22 cellular contexts compared by ENCODE assay signal in the genomic region with DNA sequence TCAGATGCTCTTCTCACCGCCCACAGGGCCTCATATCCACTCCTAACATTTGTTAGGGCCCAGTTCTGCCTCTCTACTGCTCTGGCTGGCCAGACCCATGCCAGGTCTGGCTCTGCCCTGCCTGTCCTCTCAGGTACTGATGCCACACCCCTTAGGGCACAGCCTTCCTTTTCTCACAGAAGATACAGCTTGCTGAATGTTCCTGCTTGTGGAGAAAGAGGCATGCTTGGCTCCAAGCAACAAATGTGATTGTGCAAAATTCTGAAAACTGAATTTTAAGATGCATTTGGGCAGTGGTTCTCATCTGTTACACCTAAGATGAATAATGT.
"Had no signal": no experiment of that assay in that cellular context is flagged by ENCODE, and none has a peak within 500 bp of the region (broad histone marks: within the 10 kb centered on the region; RNA-seq: fewer than 3 reads in every experiment).

No MANE protein-coding gene starts in this region.

- H3K27ac Mint-ChIP-seq: activated naive CD4-positive, alpha-beta T cell treated with anti-CD3 and anti-CD28 coated beads, Interleukin-2, amount 50 U/mL, for 24 hours; activated T-cell treated with anti-CD3 and anti-CD28 coated beads, Interleukin-2, amount 50 U/mL, for 72 hours; dendritic cell treated with granulocyte-macrophage colony-stimulating factor and Interleukin-4, amounts not matched to agents 40 ng/mL and 50 ng/mL, for 4 days; type B pancreatic cell had no signal

- H3K4me3 Mint-ChIP-seq: activated naive CD4-positive, alpha-beta T cell treated with anti-CD3 and anti-CD28 coated beads, Interleukin-2, amount 50 U/mL, for 24 hours; activated T-cell treated with anti-CD3 and anti-CD28 coated beads, Interleukin-2, amount 50 U/mL, for 72 hours; dendritic cell treated with granulocyte-macrophage colony-stimulating factor and Interleukin-4, amounts not matched to agents 40 ng/mL and 50 ng/mL, for 4 days; nephron; type B pancreatic cell had no signal

- H3K27me3 Mint-ChIP-seq: activated naive CD4-positive, alpha-beta T cell treated with anti-CD3 and anti-CD28 coated beads, Interleukin-2, amount 50 U/mL, for 24 hours; dendritic cell treated with granulocyte-macrophage colony-stimulating factor and Interleukin-4, amounts not matched to agents 40 ng/mL and 50 ng/mL, for 4 days; type B pancreatic cell had no signal

- H3K27ac ChIP-seq: ascending aorta, foreskin keratinocyte, lower lobe of right lung, stomach, testis, WERI-Rb-1 had no signal

- FAIRE-seq: small intestine had no signal

- H3K4me1 ChIP-seq: ascending aorta, foreskin keratinocyte, testis had no signal

- H3K36me3 ChIP-seq: WERI-Rb-1 had no signal

- H3K9me3 ChIP-seq: ascending aorta, lower lobe of right lung, stomach, testis had no signal

- H3K4me3 ChIP-seq: ascending aorta, lower lobe of right lung, stomach, testis had no signal

- H3K9me3 Mint-ChIP-seq: activated naive CD4-positive, alpha-beta T cell treated with anti-CD3 and anti-CD28 coated beads, Interleukin-2, amount 50 U/mL, for 24 hours; activated T-cell treated with anti-CD3 and anti-CD28 coated beads, Interleukin-2, amount 50 U/mL, for 72 hours; dendritic cell treated with granulocyte-macrophage colony-stimulating factor and Interleukin-4, amounts not matched to agents 40 ng/mL and 50 ng/mL, for 4 days; nephron; type B pancreatic cell had no signal

- ATAC-seq: activated T-cell treated with anti-CD3 and anti-CD28 coated beads, Interleukin-2, amount 50 U/mL, for 72 hours; foreskin keratinocyte; lower lobe of right lung had no signal

- H3K27me3 ChIP-seq: ascending aorta, foreskin keratinocyte, stomach, testis had no signal

- DNase-seq: activated CD4-positive, alpha-beta T cell treated with anti-CD3 and anti-CD28 coated beads for 1 hour; activated CD4-positive, alpha-beta T cell treated with anti-CD3 and anti-CD28 coated beads, Interleukin-2, amount 50 U/mL, for 4 hours; activated gamma-delta T cell; activated T-cell treated with anti-CD3 and anti-CD28 coated beads, Interleukin-2, amount 50 U/mL, for 72 hours; effector CD8-positive, alpha-beta T cell; foreskin keratinocyte; glutamatergic neuron; kidney glomerular epithelial cell; lower lobe of right lung; occipital lobe; posterior cingulate gyrus; small intestine; stimulated activated CD4-positive, alpha-beta T cell treated with anti-CD3 and anti-CD28 coated beads, Interleukin-15, amount 100 ng/mL, for 24 hours; stimulated activated CD4-positive, alpha-beta T cell treated with anti-CD3 and anti-CD28 coated beads, Interleukin-2, amount 100 ng/mL, for 48 hours; stomach; testis; WERI-Rb-1 had no signal
